1 cellular context compared by ENCODE assay signal in genomic region chr12:51907864-51908425, GRCh38.
TF ChIP-seq lines count a peak whose summit lies in the region.

No MANE protein-coding gene starts in this region.

TF ChIP-seq in WTC11, 78 proteins besides CTCF, POLR2A, EP300 and RAD21 (continued from another document):
- TF ChIP-seq USF1 (CRISPR knock-in tag; IDR thresholded peaks at IDR 0.05): no peak
- no peak for TF ChIP-seq ZNF317 (CRISPR knock-in tag; IDR thresholded peaks at IDR 0.05; ENCODE audit: borderline replicate concordance, low read depth)
- no peak for TF ChIP-seq ETV6 (CRISPR knock-in tag; IDR thresholded peaks at IDR 0.05)
TF ChIP-seq in WTC11: peak in this region for 0.
